Comparison of ENCODE assay signal across 26 cellular contexts in genomic region chr13:63117710-63118109, GRCh38.
"Had no signal": no experiment of that assay in that cellular context is flagged by ENCODE, and none has a peak within 500 bp of the region (broad histone marks: within the 10 kb centered on the region; RNA-seq: fewer than 3 reads in every experiment).

No MANE protein-coding gene starts in this region.

- H3K36me3 ChIP-seq: neural progenitor cell, ovary, right lobe of liver, spleen, suprapubic skin, thoracic aorta, thyroid gland, tibial nerve, upper lobe of left lung, vagina had no signal

- H3K4me1 ChIP-seq: neural progenitor cell, parathyroid adenoma, psoas muscle, right lobe of liver, spleen, suprapubic skin, thyroid gland, tibial nerve, upper lobe of left lung, vagina had no signal

- H3K4me3 ChIP-seq: neural progenitor cell, ovary, psoas muscle, right lobe of liver, skin epidermis, smooth muscle cell, spleen, suprapubic skin, thoracic aorta, thyroid gland, tibial nerve, upper lobe of left lung, vagina had no signal

- H3K27ac ChIP-seq: neural progenitor cell, ovary, parathyroid adenoma, psoas muscle, right lobe of liver, skin epidermis, spleen, suprapubic skin, thoracic aorta, thyroid gland, tibial nerve, upper lobe of left lung, vagina had no signal

- H3K27me3 ChIP-seq: neural progenitor cell, ovary, right lobe of liver, spleen, suprapubic skin, thyroid gland, tibial nerve, upper lobe of left lung, vagina had no signal

- DNase-seq: naive thymus-derived CD4-positive, alpha-beta T cell; natural killer cell; occipital lobe; ovary; psoas muscle; right cardiac atrium; right lobe of liver; spleen; stimulated activated CD4-positive, alpha-beta T cell treated with anti-CD3 and anti-CD28 coated beads, Interleukin-12 subunit alpha, Interleukin-12 subunit beta, amount 100 ng/mL, for 4 hours; stimulated activated CD4-positive, alpha-beta T cell treated with anti-CD3 and anti-CD28 coated beads, Interleukin-1b, Interleukin-23, amount 100 ng/mL, for 48 hours; stimulated activated CD4-positive, alpha-beta T cell treated with anti-CD3 and anti-CD28 coated beads, Interleukin-4, amount 100 ng/mL, for 24 hours; stimulated activated naive CD4-positive, alpha-beta T cell; stimulated activated naive CD8-positive, alpha-beta T cell treated with anti-CD3 and anti-CD28 coated beads, Interleukin-15, amount 100 ng/mL, for 72 hours; stimulated activated naive CD8-positive, alpha-beta T cell treated with anti-CD3 and anti-CD28 coated beads, Interleukin-15, Interleukin-2, amounts not matched to agents 100 U/mL and 50 U/mL, for 24 hours; substantia nigra; thyroid gland; trophoblast cell had no signal

- H3K9me3 ChIP-seq: ovary, psoas muscle, right lobe of liver, spleen, suprapubic skin, thoracic aorta, thyroid gland, tibial nerve, upper lobe of left lung, vagina had no signal
